1 cellular context compared by ENCODE assay signal in genomic region chr22:17846326-17846992, GRCh38.
TF ChIP-seq lines count a peak whose summit lies in the region.

No MANE protein-coding gene starts in this region.

TF ChIP-seq in SK-N-SH treated with all-trans-retinoic acid at 6 μM for 48 hours, 23 proteins besides CTCF, POLR2A, EP300 and RAD21 (continued from another document):
- TF ChIP-seq, protein P1, sequence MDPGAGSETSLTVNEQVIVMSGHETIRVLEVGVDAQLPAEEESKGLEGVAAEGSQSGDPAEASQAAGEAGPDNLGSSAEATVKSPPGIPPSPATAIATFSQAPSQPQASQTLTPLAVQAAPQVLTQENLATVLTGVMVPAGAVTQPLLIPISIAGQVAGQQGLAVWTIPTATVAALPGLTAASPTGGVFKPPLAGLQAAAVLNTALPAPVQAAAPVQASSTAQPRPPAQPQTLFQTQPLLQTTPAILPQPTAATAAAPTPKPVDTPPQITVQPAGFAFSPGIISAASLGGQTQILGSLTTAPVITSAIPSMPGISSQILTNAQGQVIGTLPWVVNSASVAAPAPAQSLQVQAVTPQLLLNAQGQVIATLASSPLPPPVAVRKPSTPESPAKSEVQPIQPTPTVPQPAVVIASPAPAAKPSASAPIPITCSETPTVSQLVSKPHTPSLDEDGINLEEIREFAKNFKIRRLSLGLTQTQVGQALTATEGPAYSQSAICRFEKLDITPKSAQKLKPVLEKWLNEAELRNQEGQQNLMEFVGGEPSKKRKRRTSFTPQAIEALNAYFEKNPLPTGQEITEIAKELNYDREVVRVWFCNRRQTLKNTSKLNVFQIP (CRISPR knock-in tag; IDR thresholded peaks at IDR 0.05; ENCODE audit: borderline replicate concordance, low read depth): no peak
- no peak for TF ChIP-seq TOX (CRISPR knock-in tag; IDR thresholded peaks at IDR 0.05; ENCODE audit: borderline replicate concordance)
- no peak for TF ChIP-seq ZNF70 (CRISPR knock-in tag; IDR thresholded peaks at IDR 0.05)
- TF ChIP-seq ZNF8 (CRISPR knock-in tag; IDR thresholded peaks at IDR 0.05): no peak
- TF ChIP-seq GLIS3 (CRISPR knock-in tag; IDR thresholded peaks at IDR 0.05): no peak
- TF ChIP-seq OSR1 (CRISPR knock-in tag; IDR thresholded peaks at IDR 0.05): no peak
- TF ChIP-seq ZFP3 (CRISPR knock-in tag; IDR thresholded peaks at IDR 0.05): no peak
- TF ChIP-seq ZNF565 (CRISPR knock-in tag; conservative IDR thresholded peaks at IDR 0.05; ENCODE audit: low read depth): no peak
- no peak for TF ChIP-seq ZC3H10 (CRISPR knock-in tag; IDR thresholded peaks at IDR 0.05)
- no peak for TF ChIP-seq SNAI2 (CRISPR knock-in tag; IDR thresholded peaks at IDR 0.05)
